Comparison of ENCODE assay signal across 15 cellular contexts in genomic region chr20:17606001-17606400, GRCh38.
"Had no signal": no experiment of that assay in that cellular context is flagged by ENCODE, and none has a peak within 500 bp of the region (broad histone marks: within the 10 kb centered on the region; RNA-seq: fewer than 3 reads in every experiment).

No MANE protein-coding gene starts in this region.

- H3K4me3 ChIP-seq: heart left ventricle, lung had no signal

- H3K9me3 Mint-ChIP-seq: activated naive CD4-positive, alpha-beta T cell treated with anti-CD3 and anti-CD28 coated beads for 36 hours; activated naive CD8-positive, alpha-beta T cell treated with anti-CD3 and anti-CD28 coated beads, Interleukin-2, amount 50 U/mL, for 24 hours; activated T-helper 2 cell treated with anti-CD3 and anti-CD28 coated beads, Interferon-gamma antibody, Interleukin-2, Interleukin-4, amounts not matched to agents 10 μg/mL and 5 μg/mL and 100 μg/mL, durations not matched to agents 14 hours and 24 hours and 36 hours; naive B cell; stimulated activated memory B cell treated with anti-CD40 and anti-IgM and Interleukin-4, amounts not matched to agents 10 μg/mL and 1 μg/mL and 100 μg/mL, for 72 hours had no signal

- H3K27me3 Mint-ChIP-seq: activated naive CD8-positive, alpha-beta T cell treated with anti-CD3 and anti-CD28 coated beads, Interleukin-2, amount 50 U/mL, for 24 hours; naive B cell; stimulated activated memory B cell treated with anti-CD40 and anti-IgM and Interleukin-4, amounts not matched to agents 10 μg/mL and 1 μg/mL and 100 μg/mL, for 72 hours had no signal

- H3K27ac Mint-ChIP-seq: activated naive CD4-positive, alpha-beta T cell treated with anti-CD3 and anti-CD28 coated beads for 36 hours; activated naive CD8-positive, alpha-beta T cell treated with anti-CD3 and anti-CD28 coated beads, Interleukin-2, amount 50 U/mL, for 24 hours; activated T-helper 2 cell treated with anti-CD3 and anti-CD28 coated beads, Interferon-gamma antibody, Interleukin-2, Interleukin-4, amounts not matched to agents 10 μg/mL and 5 μg/mL and 100 μg/mL, durations not matched to agents 14 hours and 24 hours and 36 hours; naive B cell; stimulated activated memory B cell treated with anti-CD40 and anti-IgM and Interleukin-4, amounts not matched to agents 10 μg/mL and 1 μg/mL and 100 μg/mL, for 72 hours had no signal

- H3K27me3 ChIP-seq: heart left ventricle had no signal

- ATAC-seq: activated naive CD8-positive, alpha-beta T cell treated with anti-CD3 and anti-CD28 coated beads, Interleukin-2, amount 50 U/mL, for 24 hours; heart left ventricle; stimulated activated memory B cell treated with anti-CD40 and anti-IgM and Interleukin-4, amounts not matched to agents 10 μg/mL and 1 μg/mL and 100 μg/mL, for 72 hours had no signal

- H3K4me3 Mint-ChIP-seq: activated naive CD4-positive, alpha-beta T cell treated with anti-CD3 and anti-CD28 coated beads for 36 hours; activated naive CD8-positive, alpha-beta T cell treated with anti-CD3 and anti-CD28 coated beads, Interleukin-2, amount 50 U/mL, for 24 hours; naive B cell; stimulated activated memory B cell treated with anti-CD40 and anti-IgM and Interleukin-4, amounts not matched to agents 10 μg/mL and 1 μg/mL and 100 μg/mL, for 72 hours had no signal

- H3K9ac ChIP-seq: parathyroid adenoma had no signal

- H2AFZ ChIP-seq: parathyroid adenoma had no signal

- DNase-seq: activated CD4-positive, alpha-beta T cell treated with anti-CD3 and anti-CD28 coated beads for 1 hour; activated CD4-positive, alpha-beta T cell treated with anti-CD3 and anti-CD28 coated beads, Interleukin-2, amount 50 U/mL, for 4 hours; activated naive CD4-positive, alpha-beta T cell treated with anti-CD3 and anti-CD28 coated beads for 36 hours; activated naive CD8-positive, alpha-beta T cell treated with anti-CD3 and anti-CD28 coated beads, Interleukin-2, amount 50 U/mL, for 24 hours; activated T-cell treated with anti-CD3 and anti-CD28 coated beads for 4 hours; effector CD4-positive, alpha-beta T cell; heart left ventricle; naive B cell; stimulated activated CD4-positive, alpha-beta T cell treated with anti-CD3 and anti-CD28 coated beads, Interleukin-2, amount 100 ng/mL, for 48 hours; T-helper 1 cell; T1000 had no signal

- H3K9me3 ChIP-seq: heart left ventricle had no signal
